9 cellular contexts compared by ENCODE assay signal in genomic region chr7:24907311-24907886, GRCh38.
DNase-seq lines count a peak whose midpoint lies in the region; ATAC-seq lines count a peak whose summit lies in the region.
"Had no signal": no experiment of that assay in that cellular context is flagged by ENCODE, and none has a peak within 500 bp of the region (broad histone marks: within the 10 kb centered on the region; RNA-seq: fewer than 3 reads in every experiment).

No MANE protein-coding gene starts in this region.

- no peak overlapping the region for H2AK5ac ChIP-seq in trophoblast cell (ENCODE audit: low read length)

- no peaks in the 10 kb centered on the region for H3K9me3 ChIP-seq in trophoblast cell (ENCODE audit: insufficient read depth, low read depth, low read length)

- no peak overlapping the region for H3K4me3 ChIP-seq in trophoblast cell (ENCODE audit: low read depth, low read length)

- intact Hi-C loops in sciatic nerve (cut with DNase I): no loop called here

- H2BK120ac ChIP-seq in trophoblast cell (ENCODE audit: insufficient read depth, low read length, poor library complexity): no peak overlapping the region

- no peak overlapping the region for H2BK12ac ChIP-seq in trophoblast cell (ENCODE audit: low read length)

- H3K23ac ChIP-seq in trophoblast cell (ENCODE audit: low read length): no peak overlapping the region

- H3K27me3 ChIP-seq in trophoblast cell (ENCODE audit: insufficient read depth, low read length): no peaks in the 10 kb centered on the region

- whole genome bisulfite sequencing in trophoblast cell (ENCODE audit: extremely low coverage, insufficient coverage, insufficient read length): no CpG with 5 or more reads among the region's 7 CpGs

- H2BK5ac ChIP-seq in trophoblast cell (ENCODE audit: low read depth, low read length, poor library complexity): no peak overlapping the region

- no peaks in the 10 kb centered on the region for H3K27me3 Mint-ChIP-seq in activated T-cell treated with anti-CD3 and anti-CD28 coated beads, Interleukin-2, amount 50 U/mL, for 4 hours (ENCODE audit: low read depth)
- H3K27me3 Mint-ChIP-seq: activated naive CD4-positive, alpha-beta T cell treated with anti-CD3 and anti-CD28 coated beads, Interleukin-2, amount 50 U/mL, for 24 hours had no signal

- peak; percentile 29 for DNase-seq in stimulated activated CD8-positive, alpha-beta memory T cell treated with anti-CD3 and anti-CD28 coated beads, Interleukin-12 subunit alpha, Interleukin-12 subunit beta, amount 100 ng/mL, for 1 hour (ENCODE audit: low read depth)
- DNase-seq in stimulated activated CD8-positive, alpha-beta memory T cell treated with anti-CD3 and anti-CD28 coated beads, Interleukin-4, amount 100 ng/mL, for 48 hours: no peak
- DNase-seq in activated T-cell treated with anti-CD3 and anti-CD28 coated beads, Interleukin-2, amount 50 U/mL, for 4 hours: no peak
- DNase-seq in trophoblast cell: peak in 1 of 2 donors; percentile 48
- DNase-seq in sciatic nerve (ENCODE audit: low spot score): no peak
- DNase-seq in NCI-H345 (lab: John Stamatoyannopoulos, UW): no peak
- no peak for DNase-seq in NK-92 (lab: John Stamatoyannopoulos, UW; ENCODE audit: unreplicated experiment)

- no peak overlapping the region for H2AFZ ChIP-seq in trophoblast cell (ENCODE audit: insufficient read depth, low read length, poor library complexity)

- no peak overlapping the region for H3K27ac ChIP-seq in trophoblast cell (ENCODE audit: low read depth, low read length)

- H3K79me1 ChIP-seq in trophoblast cell (ENCODE audit: low read length): no peaks in the 10 kb centered on the region

- peak; percentile 48 for ATAC-seq in HG03175 (IDR thresholded peaks at IDR 0.05; ENCODE audit: unreplicated experiment)
- peak; percentile 84 to 86 for ATAC-seq in activated T-cell treated with anti-CD3 and anti-CD28 coated beads, Interleukin-2, amount 50 U/mL, for 4 hours
- no peak for ATAC-seq in sciatic nerve

- no peak overlapping the region for H3K4ac ChIP-seq in trophoblast cell (ENCODE audit: low read depth, low read length)

- no peak overlapping the region for H3K4me3 Mint-ChIP-seq in activated T-cell treated with anti-CD3 and anti-CD28 coated beads, Interleukin-2, amount 50 U/mL, for 4 hours
- H3K4me3 Mint-ChIP-seq: activated naive CD4-positive, alpha-beta T cell treated with anti-CD3 and anti-CD28 coated beads, Interleukin-2, amount 50 U/mL, for 24 hours had no signal

- H3K4me1 ChIP-seq in trophoblast cell (ENCODE audit: control insufficient read depth in 1 of 2, insufficient read depth in 2 of 2, low read length in 2 of 2): peaks cover 3 to 9% of the 10 kb centered on the region in 2 experiments

- no peak overlapping the region for H3K18ac ChIP-seq in trophoblast cell (ENCODE audit: low read length)

- no peaks in the 10 kb centered on the region for H3K9me3 Mint-ChIP-seq in activated T-cell treated with anti-CD3 and anti-CD28 coated beads, Interleukin-2, amount 50 U/mL, for 4 hours
- H3K9me3 Mint-ChIP-seq: activated naive CD4-positive, alpha-beta T cell treated with anti-CD3 and anti-CD28 coated beads, Interleukin-2, amount 50 U/mL, for 24 hours had no signal

- H3K4me1 Mint-ChIP-seq in activated T-cell treated with anti-CD3 and anti-CD28 coated beads, Interleukin-2, amount 50 U/mL, for 4 hours (ENCODE audit: low read depth): peaks cover 10% of the 10 kb centered on the region

- no peak overlapping the region for H4K91ac ChIP-seq in trophoblast cell (ENCODE audit: low read depth, low read length)

- H3K36me3 Mint-ChIP-seq in activated T-cell treated with anti-CD3 and anti-CD28 coated beads, Interleukin-2, amount 50 U/mL, for 4 hours (ENCODE audit: insufficient read depth): peaks cover 12% of the 10 kb centered on the region

- no peak overlapping the region for H3K14ac ChIP-seq in trophoblast cell (ENCODE audit: low read length)

- no peak overlapping the region for H4K8ac ChIP-seq in trophoblast cell (ENCODE audit: low read depth, low read length)

- peak overlapping the region; percentile 38 for H3K4me2 ChIP-seq in trophoblast cell (ENCODE audit: low read length)

- no peak overlapping the region for H4K12ac ChIP-seq in trophoblast cell (ENCODE audit: low read depth, low read length)

- H3K79me2 ChIP-seq in trophoblast cell (ENCODE audit: control insufficient read depth, insufficient read depth, low read length, poor library complexity): no peaks in the 10 kb centered on the region

- H3K9ac ChIP-seq in trophoblast cell (ENCODE audit: low read length): no peak overlapping the region

- H3K36me3 ChIP-seq in trophoblast cell (ENCODE audit: control insufficient read depth in 1 of 2, insufficient read depth in 2 of 2, low read length in 2 of 2): no peaks in the 10 kb centered on the region
